In genomic region chrX:115232933-115233496, GRCh38 we compare ENCODE assay signal across 11 cellular contexts. TPM values are rescaled to one million over a fixed set of nuclear protein-coding genes. Genes with fewer than 3 reads are reported as not detected.
DNase-seq lines count a peak whose midpoint lies in the region; ATAC-seq, FAIRE-seq and TF ChIP-seq lines count a peak whose summit lies in the region.
"Had no signal": no experiment of that assay in that cellular context is flagged by ENCODE, and none has a peak within 500 bp of the region (broad histone marks: within the 10 kb centered on the region; RNA-seq: fewer than 3 reads in every experiment).

No MANE protein-coding gene starts in this region.

- peaks cover 0 to 86% (median 0%) of the 10 kb centered on the region in 7 donors for H3K27me3 ChIP-seq in heart right ventricle
- no peaks in the 10 kb centered on the region for H3K27me3 ChIP-seq in endothelial cell of umbilical vein (ENCODE audit: control insufficient read depth in 2 of 2, insufficient read depth in 2 of 2, low read length in 2 of 2)

- peak; percentile 64 for FAIRE-seq in endothelial cell of umbilical vein (lab: Jason Lieb, UNC)

- POLR2A ChIA-PET in endothelial cell of umbilical vein (lab: Charles Lee) = no interaction called here

- no peak for TF ChIP-seq POLR2A in endothelial cell of umbilical vein (IDR thresholded peaks at IDR 0.05; ENCODE audit: low read depth, low read length)

- no peaks in the 10 kb centered on the region for H3K27me3 Mint-ChIP-seq in nephron progenitor cell (ENCODE audit: low read depth, poor library complexity)

- peak overlapping the region; percentile 38 for H3K9ac ChIP-seq in endothelial cell of umbilical vein (replicated peaks; ENCODE audit: extremely low read depth, insufficient read depth, low read length)
- H3K9ac ChIP-seq: BLaER1 treated with 17β-estradiol and CSF1 and Interleukin-3, amounts not matched to agents 10 nM and 100 nM had no signal

- peak overlapping the region; percentile 96 for H2AFZ ChIP-seq in endothelial cell of umbilical vein (ENCODE audit: low read depth, low read length)

- TF ChIP-seq CTCF in heart right ventricle (IDR thresholded peaks at IDR 0.05) (no peak), endothelial cell of umbilical vein (IDR thresholded peaks at IDR 0.05; ENCODE audit: extremely low read depth in 1 of 2, insufficient read depth in 1 of 2, low read depth in 1 of 2, low read length in 2 of 2) (no peak), nephron progenitor cell (IDR thresholded peaks at IDR 0.05) (no peak)

- H3K4me3 Mint-ChIP-seq in nephron progenitor cell = peak overlapping the region; percentile 98

- no peaks in the 10 kb centered on the region for H4K20me1 ChIP-seq in endothelial cell of umbilical vein (replicated peaks; ENCODE audit: control insufficient read depth, extremely low read depth, insufficient read depth, low read length)
- H4K20me1 ChIP-seq: BLaER1 treated with 17β-estradiol and CSF1 and Interleukin-3, amounts not matched to agents 10 nM and 100 nM had no signal

- H3K27ac Mint-ChIP-seq in nephron progenitor cell = peak overlapping the region; percentile 82

- peak overlapping the region; percentile 73 for H3K4me2 ChIP-seq in endothelial cell of umbilical vein (ENCODE audit: insufficient read depth, low read length)
- H3K4me2 ChIP-seq: BLaER1 treated with 17β-estradiol and CSF1 and Interleukin-3, amounts not matched to agents 10 nM and 100 nM had no signal

- H3K9me3 ChIP-seq in heart right ventricle (no peaks in the 10 kb centered on the region), endothelial cell of umbilical vein (replicated peaks; ENCODE audit: control insufficient read depth, insufficient read depth, low read length) (no peaks in the 10 kb centered on the region)

- no peak for ATAC-seq in heart right ventricle
- no peak for ATAC-seq in Right ventricle myocardium superior (ENCODE audit: poor library complexity)
- no peak for ATAC-seq in HG03139 (IDR thresholded peaks at IDR 0.05; ENCODE audit: unreplicated experiment)

- CTCF ChIA-PET in endothelial cell of umbilical vein (lab: Charles Lee) = no interaction called here

- intact Hi-C loops in heart right ventricle (cut with DNase I) (no loop called here), Right ventricle myocardium superior (cut with DNase I) (no loop called here), endothelial cell of umbilical vein (cut with micrococcal nuclease) (loop anchor here (5.0 kb wide), 2 partner anchors 61 to 444 kb away; no protein-coding TSS in a partner anchor)

- peak overlapping the region; percentile 41 to 65 (median 58) for H3K4me3 ChIP-seq in heart right ventricle
- peak overlapping the region; percentile 68 to 89 (median 88) for H3K4me3 ChIP-seq in endothelial cell of umbilical vein (replicated peaks in 1 of 3; ENCODE audit: insufficient read depth in 1 of 3, low read depth in 1 of 3, low read length in 3 of 3)
- peak overlapping the region; percentile 56 for H3K4me3 ChIP-seq in urinary bladder (ENCODE audit: low read depth, low read length)
- H3K4me3 ChIP-seq: BLaER1 treated with 17β-estradiol and CSF1 and Interleukin-3, amounts not matched to agents 10 nM and 100 nM had no signal

- H3K36me3 Mint-ChIP-seq in nephron progenitor cell (ENCODE audit: low read depth) = no peaks in the 10 kb centered on the region

- no peaks in the 10 kb centered on the region for H3K9me3 Mint-ChIP-seq in nephron progenitor cell

- peak overlapping the region in 7 of 10 donors; percentile 19 to 64 (median 53) for H3K27ac ChIP-seq in heart right ventricle
- no peak overlapping the region for H3K27ac ChIP-seq in endothelial cell of umbilical vein (ENCODE audit: insufficient read depth, low read depth, low read length)
- H3K27ac ChIP-seq in urinary bladder (ENCODE audit: low read depth) = peak overlapping the region; percentile 59
- H3K27ac ChIP-seq: BLaER1 treated with 17β-estradiol and CSF1 and Interleukin-3, amounts not matched to agents 10 nM and 100 nM; epithelial cell of prostate had no signal

- BruUV-seq in endothelial cell of umbilical vein (replicated peaks; lab: Mats Ljungman, UMichigan) = no TSS peak

- dilution Hi-C loops in endothelial cell of umbilical vein (cut with MboI; ENCODE audit: extremely low pct_ligation_motif_present, low sequenced_read_pairs) = no loop called here

- peaks cover 0 to 6% (median 0%) of the 10 kb centered on the region in 9 donors for H3K4me1 ChIP-seq in heart right ventricle
- peaks cover 13% of the 10 kb centered on the region for H3K4me1 ChIP-seq in endothelial cell of umbilical vein (ENCODE audit: control insufficient read depth, extremely low read depth, insufficient read depth, low read length)
- H3K4me1 ChIP-seq in urinary bladder (ENCODE audit: insufficient read depth) = no peaks in the 10 kb centered on the region
- H3K4me1 ChIP-seq: BLaER1 treated with 17β-estradiol and CSF1 and Interleukin-3, amounts not matched to agents 10 nM and 100 nM had no signal

- 5 to 8% methylated on average over 6 of the region's 6 CpGs for WGBS in heart right ventricle, 2 donors
- 3% methylated on average over 6 of the region's 6 CpGs for WGBS in urinary bladder

- no peak for DNase-seq in heart right ventricle
- DNase-seq in Right ventricle myocardium superior = no peak
- DNase-seq in endothelial cell of umbilical vein (ENCODE audit: low read depth, low spot score) = peak; percentile 26
- DNase-seq in nephron progenitor cell = no peak
- no peak for DNase-seq in HuH-7.5 (ENCODE audit: low spot score)
- no peak for DNase-seq in islet precursor cell

- H3K36me3 ChIP-seq in heart right ventricle (no peaks in the 10 kb centered on the region), endothelial cell of umbilical vein (ENCODE audit: control insufficient read depth in 2 of 2, extremely low read depth in 1 of 2, insufficient read depth in 2 of 2, low read length in 2 of 2) (no peaks in the 10 kb centered on the region), urinary bladder (ENCODE audit: insufficient read depth) (no peaks in the 10 kb centered on the region)
- H3K36me3 ChIP-seq: BLaER1 treated with 17β-estradiol and CSF1 and Interleukin-3, amounts not matched to agents 10 nM and 100 nM had no signal

- peaks cover 60% of the 10 kb centered on the region for H3K4me1 Mint-ChIP-seq in nephron progenitor cell

- H3K79me2 ChIP-seq in endothelial cell of umbilical vein (ENCODE audit: control insufficient read depth, insufficient read depth, low read length) = no peaks in the 10 kb centered on the region

- H3K9me1 ChIP-seq in endothelial cell of umbilical vein (replicated peaks; ENCODE audit: control insufficient read depth, extremely low read depth, insufficient read depth, low read length) = no peaks in the 10 kb centered on the region

TF ChIP-seq in endothelial cell of umbilical vein, 7 proteins besides CTCF, POLR2A, EP300 and RAD21:
- TF ChIP-seq MYC (IDR thresholded peaks at IDR 0.05; ENCODE audit: low read depth, low read length) = no peak

RNA-seq across cellular contexts. Expression of gene LRCH2, which starts 0.9 kb away (rescaled TPM):
- total RNA-seq in heart right ventricle = 1 to 10 TPM in 7 of 10 donors, under 1 TPM in 3; 0.82 to 1.9 (median 1.3) TPM
- polyA plus RNA-seq in heart right ventricle = 1 to 10 TPM in 1 of 2 donors, under 1 TPM in 1; 0.46 to 1.6 TPM
- total RNA-seq in Right ventricle myocardium superior = 1.0 TPM
- total RNA-seq in endothelial cell of umbilical vein = 4.6 and 4.7 TPM in 2 replicates
- 0.94 and 1.1 TPM in 2 replicates for polyA plus RNA-seq in endothelial cell of umbilical vein
- polyA plus RNA-seq in endothelial cell of umbilical vein (2011; cell fraction: cytosol; rRNA removed) = 1.3 and 1.4 TPM in 2 replicates
- 2.7 and 3.3 TPM in 2 replicates for polyA plus RNA-seq in endothelial cell of umbilical vein (2011; cell fraction: nucleus; rRNA removed)
- 2.8 and 3.7 TPM in 2 replicates for polyA plus RNA-seq in endothelial cell of umbilical vein (2012)
- 1.6 and 2.5 TPM in 2 replicates for polyA minus RNA-seq in endothelial cell of umbilical vein
- polyA minus RNA-seq in endothelial cell of umbilical vein (2011; cell fraction: cytosol; rRNA and poly(A)+ RNA removed) = not detected
- 5.0 and 6.8 TPM in 2 replicates for polyA minus RNA-seq in endothelial cell of umbilical vein (2011; cell fraction: nucleus; rRNA and poly(A)+ RNA removed)
- total RNA-seq in urinary bladder = 30.6 TPM
- 8.6 TPM for polyA plus RNA-seq in urinary bladder
- total RNA-seq: RPMI7951 had no signal

RNA-seq across cellular contexts. Expression of gene RBMXL3, which starts 43.8 kb away (rescaled TPM):
- total RNA-seq in heart right ventricle (not detected), Right ventricle myocardium superior (not detected), endothelial cell of umbilical vein (not detected in 2 replicates), urinary bladder (not detected)
- polyA plus RNA-seq in heart right ventricle (not detected), endothelial cell of umbilical vein (not detected in 2 replicates), urinary bladder (not detected)
- not detected in 2 replicates for polyA plus RNA-seq in endothelial cell of umbilical vein (2011; cell fraction: cytosol; rRNA removed)
- not detected in 2 replicates for polyA plus RNA-seq in endothelial cell of umbilical vein (2011; cell fraction: nucleus; rRNA removed)
- polyA plus RNA-seq in endothelial cell of umbilical vein (2012) = not detected in 2 replicates
- not detected in 2 replicates for polyA minus RNA-seq in endothelial cell of umbilical vein
- polyA minus RNA-seq in endothelial cell of umbilical vein (2011; cell fraction: cytosol; rRNA and poly(A)+ RNA removed) = not detected
- polyA minus RNA-seq in endothelial cell of umbilical vein (2011; cell fraction: nucleus; rRNA and poly(A)+ RNA removed) = not detected in 2 replicates
- total RNA-seq: RPMI7951 had no signal

RNA-seq across cellular contexts. Expression of gene LUZP4, which starts 56.5 kb away (rescaled TPM):
- not detected for total RNA-seq in heart right ventricle
- polyA plus RNA-seq in heart right ventricle = not detected
- not detected for total RNA-seq in Right ventricle myocardium superior
- not detected in 2 replicates for total RNA-seq in endothelial cell of umbilical vein
- not detected in 2 replicates for polyA plus RNA-seq in endothelial cell of umbilical vein
- polyA plus RNA-seq in endothelial cell of umbilical vein (2011; cell fraction: cytosol; rRNA removed) = not detected in 2 replicates
- polyA plus RNA-seq in endothelial cell of umbilical vein (2011; cell fraction: nucleus; rRNA removed) = not detected in 2 replicates
- not detected in 2 replicates for polyA plus RNA-seq in endothelial cell of umbilical vein (2012)
- not detected in 2 replicates for polyA minus RNA-seq in endothelial cell of umbilical vein
- not detected for polyA minus RNA-seq in endothelial cell of umbilical vein (2011; cell fraction: cytosol; rRNA and poly(A)+ RNA removed)
- not detected in 2 replicates for polyA minus RNA-seq in endothelial cell of umbilical vein (2011; cell fraction: nucleus; rRNA and poly(A)+ RNA removed)
- not detected for total RNA-seq in urinary bladder
- polyA plus RNA-seq in urinary bladder = not detected
- total RNA-seq: RPMI7951 had no signal
